9 cellular contexts compared by ENCODE assay signal in the genomic region with DNA sequence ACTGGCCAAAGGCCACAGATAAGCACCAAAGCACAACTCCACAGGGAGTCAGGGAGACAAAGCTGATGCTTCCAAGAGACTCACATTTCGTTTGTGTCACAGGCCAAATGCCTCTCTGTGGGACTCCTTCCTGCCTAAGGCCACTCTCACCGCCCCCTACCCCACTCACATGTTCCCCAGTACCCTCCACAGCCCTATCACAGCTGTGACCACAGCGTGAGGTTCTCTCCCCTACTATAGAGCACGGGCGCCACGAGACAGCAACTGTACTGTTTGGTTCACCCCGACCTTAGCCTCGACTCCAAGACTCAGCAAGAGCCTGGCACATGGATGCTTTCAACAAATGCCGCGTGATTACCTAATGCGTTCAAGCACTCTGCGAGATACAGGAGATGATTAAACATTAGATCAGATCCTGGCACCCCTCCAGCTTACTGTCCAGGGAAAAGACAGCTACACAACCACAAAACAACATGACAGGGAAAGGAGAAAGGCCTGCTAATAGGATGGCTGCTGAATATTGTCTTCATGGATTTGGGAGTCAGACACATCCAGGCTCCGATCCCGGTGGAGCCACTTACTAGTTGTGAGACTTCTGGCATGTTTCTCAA.
DNase-seq lines count a peak whose midpoint lies in the region; ATAC-seq and TF ChIP-seq lines count a peak whose summit lies in the region.
"Had no signal": no experiment of that assay in that cellular context is flagged by ENCODE, and none has a peak within 500 bp of the region (broad histone marks: within the 10 kb centered on the region; RNA-seq: fewer than 3 reads in every experiment).

No MANE protein-coding gene starts in this region.

- no peak overlapping the region for H2AFZ ChIP-seq in GM23338

- H3K27ac ChIP-seq in GM23338 (ENCODE audit: low read depth): peak overlapping the region; percentile 39; the same call in 1 of the 2 replicates
- no peak overlapping the region for H3K27ac ChIP-seq in esophagus muscularis mucosa (replicated peaks in 1 of 4)
- H3K27ac ChIP-seq: suprapubic skin had no signal

- 55% methylated on average over 11 of the region's 14 CpGs for WGBS in esophagus muscularis mucosa

- TF ChIP-seq POLR2A in esophagus muscularis mucosa (IDR thresholded peaks at IDR 0.05; ENCODE audit: low read depth): no peak

- no peaks in the 10 kb centered on the region for H3F3A ChIP-seq in GM23338 (replicated peaks; ENCODE audit: low read depth)

- H4K20me1 ChIP-seq in GM23338 (replicated peaks; ENCODE audit: insufficient read depth): peaks cover 12% of the 10 kb centered on the region; the same call in 1 of the 2 replicates

- no peaks in the 10 kb centered on the region for H3K36me3 ChIP-seq in GM23338 (ENCODE audit: insufficient read depth)
- H3K36me3 ChIP-seq in esophagus muscularis mucosa: peaks cover 10 to 30% (median 21%) of the 10 kb centered on the region in 4 donors

- H3K4me1 ChIP-seq in GM23338 (ENCODE audit: insufficient read depth) (peaks cover 14% of the 10 kb centered on the region), esophagus muscularis mucosa (peaks cover 0 to 27% (median 22%) of the 10 kb centered on the region in 4 donors)
- H3K4me1 ChIP-seq: suprapubic skin had no signal

- no peaks in the 10 kb centered on the region for H3K9me3 ChIP-seq in esophagus muscularis mucosa
- H3K9me3 ChIP-seq: suprapubic skin had no signal

- peak overlapping the region; percentile 11 for H3K27ac Mint-ChIP-seq in GM23338
- peak overlapping the region; percentile 53 for H3K27ac Mint-ChIP-seq in progenitor cell of endocrine pancreas

- intact Hi-C loops in esophagus muscularis mucosa (cut with DNase I): no loop called here

- no peak overlapping the region for H3K4me2 ChIP-seq in GM23338

- no peaks in the 10 kb centered on the region for H3K27me3 ChIP-seq in GM23338 (ENCODE audit: insufficient read depth)
- no peaks in the 10 kb centered on the region for H3K27me3 ChIP-seq in esophagus muscularis mucosa
- H3K27me3 ChIP-seq: suprapubic skin had no signal

- H3K9me2 ChIP-seq in GM23338 (ENCODE audit: insufficient read depth): no peaks in the 10 kb centered on the region

- H3K4me3 ChIP-seq in GM23338 (no peak overlapping the region), epithelial cell of esophagus (ENCODE audit: low read length) (no peak overlapping the region), esophagus muscularis mucosa (no peak overlapping the region)
- H3K4me3 ChIP-seq: suprapubic skin had no signal

- H3K4me3 Mint-ChIP-seq in GM23338 (no peak overlapping the region), progenitor cell of endocrine pancreas (ENCODE audit: low read depth) (no peak overlapping the region)

- peaks cover 57% of the 10 kb centered on the region for H3K4me1 Mint-ChIP-seq in GM23338
- H3K4me1 Mint-ChIP-seq in progenitor cell of endocrine pancreas (ENCODE audit: low read depth): peaks cover 3% of the 10 kb centered on the region

- TF ChIP-seq CTCF in GM23338 (conservative IDR thresholded peaks at IDR 0.05; ENCODE audit: low read depth in 2 of 2) (no peak), epithelial cell of esophagus (IDR thresholded peaks at IDR 0.05; ENCODE audit: insufficient read depth, low read depth, low read length, missing control alignments) (no peak), progenitor cell of endocrine pancreas (IDR thresholded peaks at IDR 0.05; ENCODE audit: unreplicated experiment) (no peak), esophagus muscularis mucosa (IDR thresholded peaks at IDR 0.05) (no peak)

- no peak for TF ChIP-seq EP300 in esophagus muscularis mucosa (IDR thresholded peaks at IDR 0.05)

- DNase-seq in GM23338 (ENCODE audit: low spot score) (peak; percentile 47), NCI-H510A (lab: John Stamatoyannopoulos, UW) (peak; percentile 69), epithelial cell of esophagus (ENCODE audit: low read depth) (peak; percentile 99), progenitor cell of endocrine pancreas (ENCODE audit: low spot score, unreplicated experiment) (no peak), esophagus muscularis mucosa (ENCODE audit: extremely low spot score) (no peak), NOMO-1 treated with DMSO at 0.1 percent for 48 hours (lab: John Stamatoyannopoulos, UW; ENCODE audit: unreplicated experiment) (no peak)
- no peak for DNase-seq in stimulated activated naive CD4-positive, alpha-beta T cell (lab: John Stamatoyannopoulos, UW)

- H3K27me3 Mint-ChIP-seq in GM23338 (ENCODE audit: insufficient read depth, low read depth, poor library complexity) (peaks cover 8% of the 10 kb centered on the region), progenitor cell of endocrine pancreas (no peaks in the 10 kb centered on the region)

- peaks cover 19% of the 10 kb centered on the region for H3K79me2 ChIP-seq in GM23338 (replicated peaks; ENCODE audit: insufficient read depth)

- H3K9me3 Mint-ChIP-seq in GM23338 (peaks cover 16% of the 10 kb centered on the region), progenitor cell of endocrine pancreas (ENCODE audit: low read depth) (no peaks in the 10 kb centered on the region)

- peaks cover 54% of the 10 kb centered on the region for H3K36me3 Mint-ChIP-seq in GM23338 (ENCODE audit: low read depth)
- H3K36me3 Mint-ChIP-seq in progenitor cell of endocrine pancreas (ENCODE audit: insufficient read depth): peaks cover 17% of the 10 kb centered on the region

- ATAC-seq in GM23338 (peak; percentile 61), HG02973 (IDR thresholded peaks at IDR 0.05; ENCODE audit: unreplicated experiment) (no peak)

TF ChIP-seq in GM23338, 12 proteins besides CTCF, POLR2A, EP300 and RAD21 (continues in another document):
- TF ChIP-seq STAT1 (IDR thresholded peaks at IDR 0.05; ENCODE audit: unreplicated experiment): no peak
- TF ChIP-seq POLR2AphosphoS5 (IDR thresholded peaks at IDR 0.05; ENCODE audit: low read depth): no peak
- no peak for TF ChIP-seq ETS1 (IDR thresholded peaks at IDR 0.05)
- TF ChIP-seq NANOG (IDR thresholded peaks at IDR 0.05; ENCODE audit: borderline replicate concordance): no peak
- no peak for TF ChIP-seq JUNB (IDR thresholded peaks at IDR 0.05; ENCODE audit: unreplicated experiment)
- no peak for TF ChIP-seq EZH2 (IDR thresholded peaks at IDR 0.05; ENCODE audit: low read depth, unreplicated experiment)
- no peak for TF ChIP-seq ZNF114 (CRISPR knock-in tag; IDR thresholded peaks at IDR 0.05)

Comparison
In these comparisons a context has a peak if more than half of its experiments do, and no peak if none do; other contexts are left out.
1. DNase-seq: peak in GM23338 (single experiment), NCI-H510A (single experiment) and epithelial cell of esophagus (single experiment); none in progenitor cell of endocrine pancreas (single experiment), stimulated activated naive CD4-positive, alpha-beta T cell (0 of 6), esophagus muscularis mucosa (single experiment) and NOMO-1 treated with DMSO at 0.1 percent for 48 hours (single experiment).